ENCODE assay signal across 8 cellular contexts in genomic region chr9:33517373-33517772, GRCh38. TPM values are rescaled to one million over a fixed set of nuclear protein-coding genes. Genes with fewer than 3 reads are reported as not detected.
A peak's percentile ranks its signal among the peaks of the same experiment; 100 is the strongest.
DNase-seq lines count a peak whose midpoint lies in the region; ATAC-seq and TF ChIP-seq lines count a peak whose summit lies in the region.

No MANE protein-coding gene starts in this region.

- DNase-seq in heart right ventricle (no peak), left ventricle myocardium superior (no peak), NCI-H460 (ENCODE audit: extremely low read depth, low read depth) (peak; percentile 46), cerebellar cortex (ENCODE audit: low spot score) (peak; percentile 73), mucosa of descending colon (peak in 1 of 3 donors; percentile 39)
- DNase-seq in stimulated activated naive CD8-positive, alpha-beta T cell treated with anti-CD3 and anti-CD28 coated beads, Interleukin-15, Interleukin-2, amounts not matched to agents 100 U/mL and 50 U/mL, for 24 hours = no peak

- H3K4me3 ChIP-seq in heart right ventricle = no peak overlapping the region
- H3K4me3 ChIP-seq in mucosa of descending colon = no peak overlapping the region

- TF ChIP-seq CTCF in heart right ventricle (IDR thresholded peaks at IDR 0.05) (peak; percentile 32 to 70 (median 66)), mucosa of descending colon (IDR thresholded peaks at IDR 0.05) (peak; percentile 39)

- WGBS in heart right ventricle, 2 donors = 82 to 91% methylated on average over 2 of the region's 2 CpGs

- no peak overlapping the region for H3K27ac ChIP-seq in heart right ventricle

- ATAC-seq in heart right ventricle = no peak
- no peak for ATAC-seq in left ventricle myocardium superior
- peak; percentile 48 for ATAC-seq in mucosa of descending colon
- ATAC-seq in HG03095 (IDR thresholded peaks at IDR 0.05; ENCODE audit: unreplicated experiment) = no peak
- ATAC-seq in HG03520 (IDR thresholded peaks at IDR 0.05; ENCODE audit: unreplicated experiment) = no peak
- ATAC-seq in stimulated activated naive CD8-positive, alpha-beta T cell treated with anti-CD3 and anti-CD28 coated beads, Interleukin-15, Interleukin-2, amounts not matched to agents 100 U/mL and 50 U/mL, for 24 hours = no peak

- no peaks in the 10 kb centered on the region for H3K4me1 ChIP-seq in heart right ventricle
- no peaks in the 10 kb centered on the region for H3K4me1 ChIP-seq in mucosa of descending colon (ENCODE audit: low read depth)

- no peaks in the 10 kb centered on the region for H3K36me3 ChIP-seq in heart right ventricle
- H3K36me3 ChIP-seq in mucosa of descending colon (ENCODE audit: low read depth) = no peaks in the 10 kb centered on the region

- peaks cover 0 to 25% (median 8%) of the 10 kb centered on the region in 7 donors for H3K27me3 ChIP-seq in heart right ventricle

- H3K9me3 ChIP-seq in heart right ventricle = peaks cover 0 to 8% (median 0%) of the 10 kb centered on the region in 11 donors
- peaks cover 6% of the 10 kb centered on the region for H3K9me3 ChIP-seq in mucosa of descending colon

- intact Hi-C loops in heart right ventricle (cut with DNase I) (loop anchor here in 1 of 10 donors (10.0 kb wide), 1 partner anchor 113 kb away; the partner anchor contains the start of gene AQP7), left ventricle myocardium superior (cut with micrococcal nuclease) (no loop called here), mucosa of descending colon (cut with DNase I, micrococcal nuclease) (no loop called here)

RNA-seq across cellular contexts. Expression of gene ANKRD18B, which starts 6.7 kb away (rescaled TPM):
- total RNA-seq in heart right ventricle (under 1 TPM in 4 of 10 donors, not detected in 6; 0.13 to 0.93 (median 0.48) TPM), left ventricle myocardium superior (0.89 TPM), mucosa of descending colon (1 to 10 TPM in 1 of 3 donors, under 1 TPM in 1, not detected in 1; 0.49 to 1.7 TPM)
- 1 to 10 TPM in 1 of 2 donors, under 1 TPM in 1; 0.13 to 1.8 TPM for polyA plus RNA-seq in heart right ventricle
- 4.8 and 7.9 TPM in 2 replicates for total RNA-seq in NCI-H460 (2014; rRNA removed; shearing (Covaris generic))
- 0.80 and 3.3 TPM in 2 replicates for polyA plus RNA-seq in NCI-H460 (2014; cell fraction: nucleus; rRNA removed)

RNA-seq across cellular contexts. Expression of gene NOL6, which starts 43.6 kb away (rescaled TPM):
- 10 to 100 TPM; 13.0 to 23.2 (median 14.1) TPM for total RNA-seq in heart right ventricle
- polyA plus RNA-seq in heart right ventricle = 10 to 100 TPM; 20.9 to 21.6 TPM
- 12.7 TPM for total RNA-seq in left ventricle myocardium superior
- total RNA-seq in NCI-H460 (2014; rRNA removed; shearing (Covaris generic)) = 21.1 and 23.7 TPM in 2 replicates
- polyA plus RNA-seq in NCI-H460 (2014; cell fraction: nucleus; rRNA removed) = 54.1 and 54.6 TPM in 2 replicates
- 10 to 100 TPM; 18.8 to 20.2 (median 18.8) TPM for total RNA-seq in mucosa of descending colon

Comparison
In these comparisons a context has a peak if more than half of its experiments do, and no peak if none do; other contexts are left out.
1. DNase-seq: peak in NCI-H460 (single experiment) and cerebellar cortex (single experiment); none in heart right ventricle (0 of 2), left ventricle myocardium superior (single experiment) and stimulated activated naive CD8-positive, alpha-beta T cell treated with anti-CD3 and anti-CD28 coated beads, Interleukin-15, Interleukin-2, amounts not matched to agents 100 U/mL and 50 U/mL, for 24 hours (single experiment).